Comparison of ENCODE assay signal across 8 cellular contexts in genomic region chr20:41031243-41031619, GRCh38. TPM values are rescaled to one million over a fixed set of nuclear protein-coding genes. Genes with fewer than 3 reads are reported as not detected.
DNase-seq lines count a peak whose midpoint lies in the region; ATAC-seq, FAIRE-seq and TF ChIP-seq lines count a peak whose summit lies in the region.

No MANE protein-coding gene starts in this region.

- peak overlapping the region; percentile 87 for H3K4me3 ChIP-seq in GM12865 (ENCODE audit: low read depth, low read length)
- peak overlapping the region; percentile 73 for H3K4me3 ChIP-seq in RWPE2 (ENCODE audit: severe bottlenecking)
- H3K4me3 ChIP-seq in esophagus squamous epithelium, result peak overlapping the region in 3 of 4 donors; percentile 90 to 97 (median 90)
- H3K4me3 ChIP-seq in retinal pigment epithelial cell (ENCODE audit: low read length), result peak overlapping the region; percentile 89
- peak overlapping the region in 1 of 4 donors; percentile 100 for H3K4me3 ChIP-seq in pancreas

- DNase-seq in GM12865 (ENCODE audit: low read depth) (no peak), RWPE2 (ENCODE audit: low spot score) (no peak), esophagus squamous epithelium (lab: John Stamatoyannopoulos, UW) (no peak), retinal pigment epithelial cell (ENCODE audit: low read depth) (no peak), NCI-H510A (lab: John Stamatoyannopoulos, UW) (no peak), pancreas (no peak), caudate nucleus (lab: John Stamatoyannopoulos, UW) (no peak)

- intact Hi-C loops in esophagus squamous epithelium (cut with DNase I) (no loop called here), pancreas (cut with DNase I) (no loop called here)

- peaks cover 68% of the 10 kb centered on the region for H3K36me3 ChIP-seq in RWPE2 (ENCODE audit: low read depth)
- no peaks in the 10 kb centered on the region for H3K36me3 ChIP-seq in esophagus squamous epithelium
- H3K36me3 ChIP-seq in pancreas, result no peaks in the 10 kb centered on the region

- 85 to 86% methylated on average over 2 of the region's 2 CpGs for WGBS in esophagus squamous epithelium, 2 donors
- 18 to 34% methylated on average over 2 of the region's 2 CpGs for WGBS in pancreas, 2 donors

- H3K27ac ChIP-seq in RWPE2 (ENCODE audit: poor library complexity, severe bottlenecking), result peak overlapping the region; percentile 79
- peak overlapping the region in 2 of 4 donors; percentile 14 to 99 for H3K27ac ChIP-seq in esophagus squamous epithelium
- no peak overlapping the region for H3K27ac ChIP-seq in pancreas
- H3K27ac ChIP-seq in caudate nucleus (ENCODE audit: low read depth, low read length), result no peak overlapping the region

- no peaks in the 10 kb centered on the region for H3K9me3 ChIP-seq in RWPE2 (ENCODE audit: severe bottlenecking)
- no peaks in the 10 kb centered on the region for H3K9me3 ChIP-seq in esophagus squamous epithelium
- no peaks in the 10 kb centered on the region for H3K9me3 ChIP-seq in pancreas

- no peak for TF ChIP-seq CTCF in GM12865 (IDR thresholded peaks at IDR 0.05; ENCODE audit: insufficient read depth, low read depth, low read length, missing control alignments)
- TF ChIP-seq CTCF in RWPE2 (IDR thresholded peaks at IDR 0.05; ENCODE audit: poor library complexity, severe bottlenecking), result no peak
- TF ChIP-seq CTCF in esophagus squamous epithelium (IDR thresholded peaks at IDR 0.05), result no peak
- TF ChIP-seq CTCF in retinal pigment epithelial cell (conservative IDR thresholded peaks at IDR 0.05; ENCODE audit: low read depth, low read length), result no peak
- TF ChIP-seq CTCF in pancreas (IDR thresholded peaks at IDR 0.05), result no peak

- ATAC-seq in RWPE2 (ENCODE audit: low read depth) (no peak), HG03097 (IDR thresholded peaks at IDR 0.05; ENCODE audit: low FRiP score, unreplicated experiment) (no peak), pancreas (no peak)

- TF ChIP-seq POLR2A in esophagus squamous epithelium (IDR thresholded peaks at IDR 0.05), result no peak

- H3K4me1 ChIP-seq in RWPE2 (ENCODE audit: insufficient read depth, poor library complexity, severe bottlenecking), result peaks cover 47% of the 10 kb centered on the region
- peaks cover 31 to 72% (median 37%) of the 10 kb centered on the region in 3 donors for H3K4me1 ChIP-seq in esophagus squamous epithelium
- H3K4me1 ChIP-seq in pancreas, result peaks cover 21 to 46% (median 30%) of the 10 kb centered on the region in 3 donors

- FAIRE-seq in pancreas (lab: Jason Lieb, UNC), result no peak

- H3K27me3 ChIP-seq in RWPE2 (ENCODE audit: insufficient read depth, poor library complexity, severe bottlenecking) (no peaks in the 10 kb centered on the region), esophagus squamous epithelium (no peaks in the 10 kb centered on the region), pancreas (no peaks in the 10 kb centered on the region)

RNA-seq across cellular contexts. Expression of gene TOP1, which starts 2.6 kb away (rescaled TPM):
- total RNA-seq in esophagus squamous epithelium (10 to 100 TPM; 23.1 to 49.9 (median 31.6) TPM), pancreas (10 to 100 TPM in 5 of 6 donors, 1 to 10 TPM in 1; 9.6 to 25.6 (median 17.0) TPM)
- 10 to 100 TPM in 1 of 2 donors, 1 to 10 TPM in 1; 10.0 to 16.2 TPM for polyA plus RNA-seq in pancreas
